ENCODE assay signal across 1 cellular context in the genomic region with DNA sequence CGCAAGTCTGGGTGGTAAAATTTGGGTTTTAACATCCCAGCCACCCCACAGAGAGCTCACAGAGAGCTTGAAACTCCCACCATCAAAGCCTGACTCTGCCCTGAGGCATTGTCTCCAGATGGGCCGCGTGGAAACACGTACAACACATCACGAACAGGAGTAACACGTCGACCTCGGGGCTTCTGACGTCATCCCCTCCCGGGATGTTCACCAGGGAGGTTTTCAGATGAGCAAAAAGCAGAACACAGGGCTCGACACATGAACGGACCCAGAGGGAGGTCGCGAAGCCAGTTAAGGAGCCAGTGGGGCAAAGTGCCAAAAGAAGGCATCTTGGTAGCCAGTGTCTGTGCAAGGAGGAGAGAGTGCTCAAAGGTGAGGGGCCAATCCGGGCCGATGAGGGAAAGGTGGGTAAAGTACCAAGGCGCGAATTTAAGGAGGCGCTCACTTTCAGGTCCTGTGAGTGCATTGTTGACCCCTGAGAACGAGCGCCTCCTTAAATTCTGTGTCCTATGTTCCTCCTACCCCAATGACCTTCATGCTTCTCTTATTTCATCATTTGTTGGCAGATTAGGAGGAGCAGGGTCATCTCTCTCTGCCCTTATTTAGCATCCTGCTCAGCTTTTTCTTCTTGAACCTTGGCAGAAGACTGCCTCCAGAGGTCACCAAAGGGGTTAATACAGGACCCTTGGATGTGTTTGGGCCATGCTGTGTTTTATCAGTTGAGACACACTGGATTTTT.
A peak's percentile ranks its signal among the peaks of the same experiment; 100 is the strongest.
TF ChIP-seq lines count a peak whose summit lies in the region.

No MANE protein-coding gene starts in this region.

TF ChIP-seq in H1, 55 proteins besides CTCF, POLR2A, EP300 and RAD21:
- TF ChIP-seq EGR1 (IDR thresholded peaks at IDR 0.05; ENCODE audit: borderline replicate concordance, low read depth, low read length) (no peak), SRF (IDR thresholded peaks at IDR 0.05; ENCODE audit: low read depth, low read length) (0 out of 2 replicates have a peak, but pooled peaks have one; percentile 10)
